ENCODE assay signal across 1 cellular context in the genomic region with DNA sequence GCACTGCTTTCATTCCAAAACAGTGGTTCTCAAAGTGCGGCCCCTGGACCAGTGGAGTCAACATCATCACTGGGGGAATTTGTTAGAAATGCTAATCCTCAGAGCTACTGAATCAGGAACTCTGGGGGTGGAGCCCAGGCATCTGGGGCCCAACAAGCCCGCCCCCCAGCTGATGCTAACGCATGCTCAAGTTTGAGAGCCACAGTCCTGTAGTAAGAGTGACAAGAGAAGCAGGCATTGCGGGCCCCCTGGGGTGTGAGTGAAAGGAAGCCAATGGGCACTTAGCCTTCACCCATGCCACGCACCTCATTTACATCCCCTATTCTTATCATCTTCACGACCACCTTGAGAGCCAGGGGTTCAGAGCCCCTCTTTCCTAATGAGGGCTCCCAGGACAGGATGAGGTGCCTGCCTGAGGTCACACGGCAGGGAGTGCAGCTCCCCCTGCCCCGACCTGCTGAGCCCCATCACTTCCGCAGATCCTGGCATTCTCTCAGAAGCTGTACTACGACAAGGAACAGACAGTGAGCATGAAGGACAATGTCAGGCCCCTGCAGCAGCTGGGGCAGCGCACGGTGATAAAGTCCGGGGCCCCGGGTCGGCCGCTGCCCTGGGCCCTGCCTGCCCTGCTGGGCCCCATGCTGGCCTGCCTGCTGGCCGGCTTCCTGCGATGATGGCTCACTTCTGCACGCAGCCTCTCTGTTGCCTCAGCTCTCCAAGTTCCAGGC.
TF ChIP-seq lines count a peak whose summit lies in the region.

No MANE protein-coding gene starts in this region.

TF ChIP-seq in HepG2, 621 proteins besides CTCF, POLR2A, EP300 and RAD21 (continues in another document):
- TF ChIP-seq, protein P1, sequence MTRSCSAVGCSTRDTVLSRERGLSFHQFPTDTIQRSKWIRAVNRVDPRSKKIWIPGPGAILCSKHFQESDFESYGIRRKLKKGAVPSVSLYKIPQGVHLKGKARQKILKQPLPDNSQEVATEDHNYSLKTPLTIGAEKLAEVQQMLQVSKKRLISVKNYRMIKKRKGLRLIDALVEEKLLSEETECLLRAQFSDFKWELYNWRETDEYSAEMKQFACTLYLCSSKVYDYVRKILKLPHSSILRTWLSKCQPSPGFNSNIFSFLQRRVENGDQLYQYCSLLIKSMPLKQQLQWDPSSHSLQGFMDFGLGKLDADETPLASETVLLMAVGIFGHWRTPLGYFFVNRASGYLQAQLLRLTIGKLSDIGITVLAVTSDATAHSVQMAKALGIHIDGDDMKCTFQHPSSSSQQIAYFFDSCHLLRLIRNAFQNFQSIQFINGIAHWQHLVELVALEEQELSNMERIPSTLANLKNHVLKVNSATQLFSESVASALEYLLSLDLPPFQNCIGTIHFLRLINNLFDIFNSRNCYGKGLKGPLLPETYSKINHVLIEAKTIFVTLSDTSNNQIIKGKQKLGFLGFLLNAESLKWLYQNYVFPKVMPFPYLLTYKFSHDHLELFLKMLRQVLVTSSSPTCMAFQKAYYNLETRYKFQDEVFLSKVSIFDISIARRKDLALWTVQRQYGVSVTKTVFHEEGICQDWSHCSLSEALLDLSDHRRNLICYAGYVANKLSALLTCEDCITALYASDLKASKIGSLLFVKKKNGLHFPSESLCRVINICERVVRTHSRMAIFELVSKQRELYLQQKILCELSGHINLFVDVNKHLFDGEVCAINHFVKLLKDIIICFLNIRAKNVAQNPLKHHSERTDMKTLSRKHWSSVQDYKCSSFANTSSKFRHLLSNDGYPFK (CRISPR knock-in tag; IDR thresholded peaks at IDR 0.05; ENCODE audit: borderline replicate concordance), result no peak
- TF ChIP-seq ZSCAN25 (CRISPR knock-in tag; IDR thresholded peaks at IDR 0.05) (no peak), MLLT10 (CRISPR knock-in tag; IDR thresholded peaks at IDR 0.05) (no peak), ZNF598 (CRISPR knock-in tag; IDR thresholded peaks at IDR 0.05; ENCODE audit: borderline replicate concordance) (no peak), ZNF205 (CRISPR knock-in tag; IDR thresholded peaks at IDR 0.05) (no peak), SMAD1 (CRISPR knock-in tag; IDR thresholded peaks at IDR 0.05; ENCODE audit: borderline replicate concordance, low read depth) (no peak), ZNF577 (CRISPR knock-in tag; IDR thresholded peaks at IDR 0.05; ENCODE audit: borderline replicate concordance, low read depth) (no peak), DPF2 (CRISPR knock-in tag; IDR thresholded peaks at IDR 0.05; ENCODE audit: borderline replicate concordance, low read depth) (no peak), HNRNPK (IDR thresholded peaks at IDR 0.05; ENCODE audit: low read depth, low read length, poor library complexity, severe bottlenecking) (no peak), ZNF331 (CRISPR knock-in tag; IDR thresholded peaks at IDR 0.05) (no peak), TEAD2 (CRISPR knock-in tag; IDR thresholded peaks at IDR 0.05) (no peak), MAFG (CRISPR knock-in tag; IDR thresholded peaks at IDR 0.05) (no peak), BHLHE40 (IDR thresholded peaks at IDR 0.05; ENCODE audit: low read length) (no peak), ETV6 (CRISPR knock-in tag; conservative IDR thresholded peaks at IDR 0.05) (no peak), ZNF605 (CRISPR knock-in tag; IDR thresholded peaks at IDR 0.05) (no peak), GABPB1 (CRISPR knock-in tag; IDR thresholded peaks at IDR 0.05) (peak; percentile 32; the same call in 1 of the 2 replicates), IKZF4 (CRISPR knock-in tag; IDR thresholded peaks at IDR 0.05; ENCODE audit: borderline replicate concordance, low read depth, not compliant biosample characterization) (no peak), ZNF143 (CRISPR knock-in tag; IDR thresholded peaks at IDR 0.05) (no peak), SKI (IDR thresholded peaks at IDR 0.05; ENCODE audit: partially characterized antibody) (no peak), RBFOX2 (IDR thresholded peaks at IDR 0.05; ENCODE audit: low read depth, low read length) (no peak), ZNF382 (CRISPR knock-in tag; IDR thresholded peaks at IDR 0.05; ENCODE audit: borderline replicate concordance) (no peak), ZFP90 (CRISPR knock-in tag; IDR thresholded peaks at IDR 0.05; ENCODE audit: borderline replicate concordance) (no peak), PHF20 (CRISPR knock-in tag; IDR thresholded peaks at IDR 0.05) (no peak), ISL2 (CRISPR knock-in tag; IDR thresholded peaks at IDR 0.05) (no peak), RORA (CRISPR knock-in tag; IDR thresholded peaks at IDR 0.05) (no peak), ZNF510 (CRISPR knock-in tag; IDR thresholded peaks at IDR 0.05; ENCODE audit: low read depth) (no peak), XRCC5 (optimal IDR thresholded peaks at IDR 0.05; ENCODE audit: low read length) (no peak), ISX (CRISPR knock-in tag; conservative IDR thresholded peaks at IDR 0.05) (no peak), ZNF232 (CRISPR knock-in tag; IDR thresholded peaks at IDR 0.05; ENCODE audit: borderline replicate concordance) (no peak), SOX6 (IDR thresholded peaks at IDR 0.05) (no peak), SOX6 (CRISPR knock-in tag; IDR thresholded peaks at IDR 0.05) (0 out of 2 replicates have a peak, but pooled peaks have one; percentile 13), KDM3A (CRISPR knock-in tag; IDR thresholded peaks at IDR 0.05; ENCODE audit: low read depth) (no peak), SMARCE1 (IDR thresholded peaks at IDR 0.05; ENCODE audit: borderline replicate concordance) (no peak), ZFX (CRISPR knock-in tag; IDR thresholded peaks at IDR 0.05; ENCODE audit: low read depth) (peak; percentile 35; the same call in 1 of the 2 replicates), ZNF557 (CRISPR knock-in tag; IDR thresholded peaks at IDR 0.05) (no peak), MEIS2 (CRISPR knock-in tag; IDR thresholded peaks at IDR 0.05) (no peak), SPEN (CRISPR knock-in tag; IDR thresholded peaks at IDR 0.05; ENCODE audit: low read depth) (0 out of 2 replicates have a peak, but pooled peaks have one; percentile 21), ZNF670 (CRISPR knock-in tag; IDR thresholded peaks at IDR 0.05; ENCODE audit: borderline replicate concordance) (no peak), ZNF282 (IDR thresholded peaks at IDR 0.05; ENCODE audit: partially characterized antibody) (no peak), POLR2AphosphoS2 (IDR thresholded peaks at IDR 0.05; ENCODE audit: low read depth, low read length) (no peak), MEIS1 (CRISPR knock-in tag; IDR thresholded peaks at IDR 0.05; ENCODE audit: borderline replicate concordance) (no peak)
- TF ChIP-seq, protein P2, sequence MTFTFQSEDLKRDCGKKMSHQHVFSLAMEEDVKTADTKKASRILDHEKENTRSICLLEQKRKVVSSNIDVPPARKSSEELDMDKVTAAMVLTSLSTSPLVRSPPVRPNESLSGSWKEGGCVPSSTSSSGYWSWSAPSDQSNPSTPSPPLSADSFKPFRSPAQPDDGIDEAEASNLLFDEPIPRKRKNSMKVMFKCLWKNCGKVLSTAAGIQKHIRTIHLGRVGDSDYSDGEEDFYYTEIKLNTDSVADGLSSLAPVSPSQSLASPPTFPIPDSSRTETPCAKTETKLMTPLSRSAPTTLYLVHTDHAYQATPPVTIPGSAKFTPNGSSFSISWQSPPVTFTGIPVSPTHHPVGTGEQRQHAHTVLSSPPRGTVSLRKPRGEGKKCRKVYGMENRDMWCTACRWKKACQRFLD (CRISPR knock-in tag; IDR thresholded peaks at IDR 0.05; ENCODE audit: borderline replicate concordance), result no peak
- TF ChIP-seq, protein P3, sequence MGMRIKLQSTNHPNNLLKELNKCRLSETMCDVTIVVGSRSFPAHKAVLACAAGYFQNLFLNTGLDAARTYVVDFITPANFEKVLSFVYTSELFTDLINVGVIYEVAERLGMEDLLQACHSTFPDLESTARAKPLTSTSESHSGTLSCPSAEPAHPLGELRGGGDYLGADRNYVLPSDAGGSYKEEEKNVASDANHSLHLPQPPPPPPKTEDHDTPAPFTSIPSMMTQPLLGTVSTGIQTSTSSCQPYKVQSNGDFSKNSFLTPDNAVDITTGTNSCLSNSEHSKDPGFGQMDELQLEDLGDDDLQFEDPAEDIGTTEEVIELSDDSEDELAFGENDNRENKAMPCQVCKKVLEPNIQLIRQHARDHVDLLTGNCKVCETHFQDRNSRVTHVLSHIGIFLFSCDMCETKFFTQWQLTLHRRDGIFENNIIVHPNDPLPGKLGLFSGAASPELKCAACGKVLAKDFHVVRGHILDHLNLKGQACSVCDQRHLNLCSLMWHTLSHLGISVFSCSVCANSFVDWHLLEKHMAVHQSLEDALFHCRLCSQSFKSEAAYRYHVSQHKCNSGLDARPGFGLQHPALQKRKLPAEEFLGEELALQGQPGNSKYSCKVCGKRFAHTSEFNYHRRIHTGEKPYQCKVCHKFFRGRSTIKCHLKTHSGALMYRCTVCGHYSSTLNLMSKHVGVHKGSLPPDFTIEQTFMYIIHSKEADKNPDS (CRISPR knock-in tag; IDR thresholded peaks at IDR 0.05), result no peak
- TF ChIP-seq, protein P4, sequence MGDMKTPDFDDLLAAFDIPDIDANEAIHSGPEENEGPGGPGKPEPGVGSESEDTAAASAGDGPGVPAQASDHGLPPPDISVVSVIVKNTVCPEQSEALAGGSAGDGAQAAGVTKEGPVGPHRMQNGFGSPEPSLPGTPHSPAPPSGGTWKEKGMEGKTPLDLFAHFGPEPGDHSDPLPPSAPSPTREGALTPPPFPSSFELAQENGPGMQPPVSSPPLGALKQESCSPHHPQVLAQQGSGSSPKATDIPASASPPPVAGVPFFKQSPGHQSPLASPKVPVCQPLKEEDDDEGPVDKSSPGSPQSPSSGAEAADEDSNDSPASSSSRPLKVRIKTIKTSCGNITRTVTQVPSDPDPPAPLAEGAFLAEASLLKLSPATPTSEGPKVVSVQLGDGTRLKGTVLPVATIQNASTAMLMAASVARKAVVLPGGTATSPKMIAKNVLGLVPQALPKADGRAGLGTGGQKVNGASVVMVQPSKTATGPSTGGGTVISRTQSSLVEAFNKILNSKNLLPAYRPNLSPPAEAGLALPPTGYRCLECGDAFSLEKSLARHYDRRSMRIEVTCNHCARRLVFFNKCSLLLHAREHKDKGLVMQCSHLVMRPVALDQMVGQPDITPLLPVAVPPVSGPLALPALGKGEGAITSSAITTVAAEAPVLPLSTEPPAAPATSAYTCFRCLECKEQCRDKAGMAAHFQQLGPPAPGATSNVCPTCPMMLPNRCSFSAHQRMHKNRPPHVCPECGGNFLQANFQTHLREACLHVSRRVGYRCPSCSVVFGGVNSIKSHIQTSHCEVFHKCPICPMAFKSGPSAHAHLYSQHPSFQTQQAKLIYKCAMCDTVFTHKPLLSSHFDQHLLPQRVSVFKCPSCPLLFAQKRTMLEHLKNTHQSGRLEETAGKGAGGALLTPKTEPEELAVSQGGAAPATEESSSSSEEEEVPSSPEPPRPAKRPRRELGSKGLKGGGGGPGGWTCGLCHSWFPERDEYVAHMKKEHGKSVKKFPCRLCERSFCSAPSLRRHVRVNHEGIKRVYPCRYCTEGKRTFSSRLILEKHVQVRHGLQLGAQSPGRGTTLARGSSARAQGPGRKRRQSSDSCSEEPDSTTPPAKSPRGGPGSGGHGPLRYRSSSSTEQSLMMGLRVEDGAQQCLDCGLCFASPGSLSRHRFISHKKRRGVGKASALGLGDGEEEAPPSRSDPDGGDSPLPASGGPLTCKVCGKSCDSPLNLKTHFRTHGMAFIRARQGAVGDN (CRISPR knock-in tag; IDR thresholded peaks at IDR 0.05), result peak; percentile 50
- TF ChIP-seq, protein P5, sequence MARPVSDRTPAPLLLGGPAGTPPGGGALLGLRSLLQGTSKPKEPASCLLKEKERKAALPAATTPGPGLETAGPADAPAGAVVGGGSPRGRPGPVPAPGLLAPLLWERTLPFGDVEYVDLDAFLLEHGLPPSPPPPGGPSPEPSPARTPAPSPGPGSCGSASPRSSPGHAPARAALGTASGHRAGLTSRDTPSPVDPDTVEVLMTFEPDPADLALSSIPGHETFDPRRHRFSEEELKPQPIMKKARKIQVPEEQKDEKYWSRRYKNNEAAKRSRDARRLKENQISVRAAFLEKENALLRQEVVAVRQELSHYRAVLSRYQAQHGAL (CRISPR knock-in tag; IDR thresholded peaks at IDR 0.05; ENCODE audit: not compliant biosample characterization), result no peak
- TF ChIP-seq, protein P6, sequence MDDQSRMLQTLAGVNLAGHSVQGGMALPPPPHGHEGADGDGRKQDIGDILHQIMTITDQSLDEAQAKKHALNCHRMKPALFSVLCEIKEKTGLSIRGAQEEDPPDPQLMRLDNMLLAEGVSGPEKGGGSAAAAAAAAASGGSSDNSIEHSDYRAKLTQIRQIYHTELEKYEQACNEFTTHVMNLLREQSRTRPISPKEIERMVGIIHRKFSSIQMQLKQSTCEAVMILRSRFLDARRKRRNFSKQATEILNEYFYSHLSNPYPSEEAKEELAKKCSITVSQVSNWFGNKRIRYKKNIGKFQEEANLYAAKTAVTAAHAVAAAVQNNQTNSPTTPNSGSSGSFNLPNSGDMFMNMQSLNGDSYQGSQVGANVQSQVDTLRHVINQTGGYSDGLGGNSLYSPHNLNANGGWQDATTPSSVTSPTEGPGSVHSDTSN (CRISPR knock-in tag; IDR thresholded peaks at IDR 0.05; ENCODE audit: borderline replicate concordance), result no peak
- TF ChIP-seq, protein P7, sequence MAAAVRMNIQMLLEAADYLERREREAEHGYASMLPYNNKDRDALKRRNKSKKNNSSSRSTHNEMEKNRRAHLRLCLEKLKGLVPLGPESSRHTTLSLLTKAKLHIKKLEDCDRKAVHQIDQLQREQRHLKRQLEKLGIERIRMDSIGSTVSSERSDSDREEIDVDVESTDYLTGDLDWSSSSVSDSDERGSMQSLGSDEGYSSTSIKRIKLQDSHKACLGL (CRISPR knock-in tag; IDR thresholded peaks at IDR 0.05), result 0 out of 2 replicates have a peak, but pooled peaks have one; percentile 41
- TF ChIP-seq, protein P8, sequence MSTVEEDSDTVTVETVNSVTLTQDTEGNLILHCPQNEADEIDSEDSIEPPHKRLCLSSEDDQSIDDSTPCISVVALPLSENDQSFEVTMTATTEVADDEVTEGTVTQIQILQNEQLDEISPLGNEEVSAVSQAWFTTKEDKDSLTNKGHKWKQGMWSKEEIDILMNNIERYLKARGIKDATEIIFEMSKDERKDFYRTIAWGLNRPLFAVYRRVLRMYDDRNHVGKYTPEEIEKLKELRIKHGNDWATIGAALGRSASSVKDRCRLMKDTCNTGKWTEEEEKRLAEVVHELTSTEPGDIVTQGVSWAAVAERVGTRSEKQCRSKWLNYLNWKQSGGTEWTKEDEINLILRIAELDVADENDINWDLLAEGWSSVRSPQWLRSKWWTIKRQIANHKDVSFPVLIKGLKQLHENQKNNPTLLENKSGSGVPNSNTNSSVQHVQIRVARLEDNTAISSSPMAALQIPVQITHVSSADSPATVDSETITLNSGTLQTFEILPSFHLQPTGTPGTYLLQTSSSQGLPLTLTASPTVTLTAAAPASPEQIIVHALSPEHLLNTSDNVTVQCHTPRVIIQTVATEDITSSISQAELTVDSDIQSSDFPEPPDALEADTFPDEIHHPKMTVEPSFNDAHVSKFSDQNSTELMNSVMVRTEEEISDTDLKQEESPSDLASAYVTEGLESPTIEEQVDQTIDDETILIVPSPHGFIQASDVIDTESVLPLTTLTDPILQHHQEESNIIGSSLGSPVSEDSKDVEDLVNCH (CRISPR knock-in tag; IDR thresholded peaks at IDR 0.05), result no peak
- TF ChIP-seq, protein P9, sequence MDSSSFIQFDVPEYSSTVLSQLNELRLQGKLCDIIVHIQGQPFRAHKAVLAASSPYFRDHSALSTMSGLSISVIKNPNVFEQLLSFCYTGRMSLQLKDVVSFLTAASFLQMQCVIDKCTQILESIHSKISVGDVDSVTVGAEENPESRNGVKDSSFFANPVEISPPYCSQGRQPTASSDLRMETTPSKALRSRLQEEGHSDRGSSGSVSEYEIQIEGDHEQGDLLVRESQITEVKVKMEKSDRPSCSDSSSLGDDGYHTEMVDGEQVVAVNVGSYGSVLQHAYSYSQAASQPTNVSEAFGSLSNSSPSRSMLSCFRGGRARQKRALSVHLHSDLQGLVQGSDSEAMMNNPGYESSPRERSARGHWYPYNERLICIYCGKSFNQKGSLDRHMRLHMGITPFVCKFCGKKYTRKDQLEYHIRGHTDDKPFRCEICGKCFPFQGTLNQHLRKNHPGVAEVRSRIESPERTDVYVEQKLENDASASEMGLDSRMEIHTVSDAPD (CRISPR knock-in tag; IDR thresholded peaks at IDR 0.05), result no peak
